Comparison of ENCODE assay signal across 8 cellular contexts in the genomic region with DNA sequence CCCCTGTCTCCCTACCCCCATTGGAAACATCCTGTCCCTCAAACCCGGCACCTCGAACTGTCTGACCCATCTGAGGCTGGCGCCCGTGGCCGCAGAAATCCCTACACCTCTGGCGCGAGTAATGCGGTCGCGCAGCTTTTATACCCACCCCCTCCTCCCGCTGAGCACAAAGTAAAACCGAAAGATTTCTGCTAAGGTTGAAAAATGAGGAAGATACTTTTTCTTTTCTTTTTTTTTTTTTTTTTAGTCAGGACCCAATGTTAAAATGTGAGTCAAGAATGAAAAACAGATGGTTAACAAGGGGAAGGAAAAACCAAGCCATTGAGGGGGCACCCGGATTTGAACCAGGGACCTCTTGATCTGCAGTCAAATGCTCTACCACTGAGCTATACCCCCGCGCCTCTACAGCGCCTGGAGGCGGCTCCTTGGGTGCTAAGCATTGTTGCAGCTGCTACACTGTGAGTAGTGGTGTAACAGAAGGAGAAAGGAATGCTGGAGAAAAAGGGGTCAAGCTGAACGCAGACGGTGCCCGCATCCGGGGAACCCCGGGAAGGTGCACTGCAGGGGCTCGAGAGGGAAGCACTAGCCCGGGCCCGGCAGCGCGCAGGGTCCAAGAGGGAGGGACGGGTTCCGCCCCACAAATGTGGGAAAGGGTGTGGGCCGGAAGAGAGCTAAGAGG. TPM values are rescaled to one million over a fixed set of nuclear protein-coding genes. Genes with fewer than 3 reads are reported as not detected.
DNase-seq lines count a peak whose midpoint lies in the region; ATAC-seq and TF ChIP-seq lines count a peak whose summit lies in the region.

No MANE protein-coding gene starts in this region.

- peaks cover 31 to 47% (median 43%) of the 10 kb centered on the region in 3 donors for H3K4me1 Mint-ChIP-seq in IgD-negative memory B cell
- peaks cover 47% of the 10 kb centered on the region for H3K4me1 Mint-ChIP-seq in activated T-cell treated with anti-CD3 and anti-CD28 coated beads, Interleukin-2, amount 50 U/mL, for 24 hours (ENCODE audit: low read depth)

- H3K9ac ChIP-seq in PC-3 (ENCODE audit: low read length) (peak overlapping the region; percentile 62), muscle layer of colon (ENCODE audit: low read length) (peak overlapping the region; percentile 74)

- no peaks in the 10 kb centered on the region for H3K36me3 ChIP-seq in PC-3 (ENCODE audit: low read depth, low read length)
- no peaks in the 10 kb centered on the region for H3K36me3 ChIP-seq in muscle layer of colon (ENCODE audit: insufficient read depth, low read length)

- H3K4me1 ChIP-seq in PC-3 (ENCODE audit: insufficient read depth, low read length) = peaks cover 24% of the 10 kb centered on the region
- peaks cover 38% of the 10 kb centered on the region for H3K4me1 ChIP-seq in muscle layer of colon (ENCODE audit: insufficient read depth, low read length)

- no peaks in the 10 kb centered on the region for H3K27me3 Mint-ChIP-seq in IgD-negative memory B cell
- H3K27me3 Mint-ChIP-seq in activated T-cell treated with anti-CD3 and anti-CD28 coated beads, Interleukin-2, amount 50 U/mL, for 24 hours = no peaks in the 10 kb centered on the region

- H3K27ac ChIP-seq in PC-3 (ENCODE audit: low read length) = 0 out of 2 replicates have a peak overlapping the region, but pooled peaks have one; percentile 11
- peak overlapping the region; percentile 99 for H3K27ac ChIP-seq in muscle layer of colon (ENCODE audit: low read depth, low read length)

- peaks cover 6% of the 10 kb centered on the region for H3K36me3 Mint-ChIP-seq in IgD-negative memory B cell
- peaks cover 36% of the 10 kb centered on the region for H3K36me3 Mint-ChIP-seq in activated T-cell treated with anti-CD3 and anti-CD28 coated beads, Interleukin-2, amount 50 U/mL, for 24 hours (ENCODE audit: low read depth)

- no peaks in the 10 kb centered on the region for H3K9me3 ChIP-seq in PC-3 (ENCODE audit: low read length)
- no peaks in the 10 kb centered on the region for H3K9me3 ChIP-seq in muscle layer of colon (ENCODE audit: low read length)

- ATAC-seq in GM21447 (IDR thresholded peaks at IDR 0.05; ENCODE audit: unreplicated experiment) (peak; percentile 33), PC-3 (peak; percentile 59)

- DNase-seq in DMS 273 treated with DMSO at 0.1 percent for 48 hours (lab: John Stamatoyannopoulos, UW) (peak; percentile 70), PC-3 (peak; percentile 87), erythroblast (lab: John Stamatoyannopoulos, UW) (peak; percentile 87 to 94)
- peak; percentile 98 for DNase-seq in activated T-cell treated with anti-CD3 and anti-CD28 coated beads, Interleukin-2, amount 50 U/mL, for 24 hours
- peak; percentile 91 for DNase-seq in stimulated activated CD8-positive, alpha-beta memory T cell treated with anti-CD3 and anti-CD28 coated beads, Interleukin-7, amount 100 ng/mL, for 24 hours (ENCODE audit: low read depth)

- no peaks in the 10 kb centered on the region for H3K9me3 Mint-ChIP-seq in IgD-negative memory B cell
- no peaks in the 10 kb centered on the region for H3K9me3 Mint-ChIP-seq in activated T-cell treated with anti-CD3 and anti-CD28 coated beads, Interleukin-2, amount 50 U/mL, for 24 hours

- H3K4me2 ChIP-seq in PC-3 (ENCODE audit: low read length) = peak overlapping the region; percentile 82

- no peaks in the 10 kb centered on the region for H3K27me3 ChIP-seq in PC-3 (ENCODE audit: low read length)
- no peaks in the 10 kb centered on the region for H3K27me3 ChIP-seq in muscle layer of colon (ENCODE audit: control insufficient read depth in 1 of 2, insufficient read depth in 2 of 2, low read length in 2 of 2)

- CTCF ChIA-PET in PC-3 (lab: Charles Lee) = no interaction called here

- H3K4me3 Mint-ChIP-seq in IgD-negative memory B cell = peak overlapping the region; percentile 97 to 99 (median 98)
- H3K4me3 Mint-ChIP-seq in activated T-cell treated with anti-CD3 and anti-CD28 coated beads, Interleukin-2, amount 50 U/mL, for 24 hours = peak overlapping the region; percentile 91

- H3F3A ChIP-seq in PC-3 (ENCODE audit: low read length, unreplicated experiment) = no peaks in the 10 kb centered on the region

- H3K4me3 ChIP-seq in PC-3 (ENCODE audit: low read length) (peak overlapping the region; percentile 98), muscle layer of colon (ENCODE audit: low read depth in 1 of 2, low read length in 2 of 2) (peak overlapping the region; percentile 85 to 94)

- intact Hi-C loops in PC-3 (cut with micrococcal nuclease) = no loop called here

- H3K79me2 ChIP-seq in PC-3 (ENCODE audit: low read length) = peaks cover 42% of the 10 kb centered on the region

- H3K27ac Mint-ChIP-seq in IgD-negative memory B cell = peak overlapping the region; percentile 99 to 100 (median 100)
- peak overlapping the region; percentile 99 for H3K27ac Mint-ChIP-seq in activated T-cell treated with anti-CD3 and anti-CD28 coated beads, Interleukin-2, amount 50 U/mL, for 24 hours

- TF ChIP-seq POLR2A in erythroblast (IDR thresholded peaks at IDR 0.05; ENCODE audit: low read length) = no peak

- BruUV-seq in PC-3 (replicated peaks; lab: Mats Ljungman, UMichigan) = no TSS peak

- no peaks in the 10 kb centered on the region for H3K9me2 ChIP-seq in PC-3 (replicated peaks; ENCODE audit: low read length)

- H2AFZ ChIP-seq in PC-3 (ENCODE audit: low read length) = peak overlapping the region; percentile 91

- H4K20me1 ChIP-seq in PC-3 (ENCODE audit: low read length) = peaks cover 15% of the 10 kb centered on the region

- TF ChIP-seq CTCF in PC-3 (conservative IDR thresholded peaks at IDR 0.05; ENCODE audit: low read depth, low read length) = peak; percentile 47

- POLR2A ChIA-PET in PC-3 (lab: Charles Lee; ENCODE audit: unreplicated experiment) = interaction anchor here (0.6 kb wide), 1 partner anchor 15 kb away, joined by 3 read pairs; no protein-coding TSS in a partner anchor

RNA-seq across cellular contexts. Expression of a gene that starts 0.8 kb away (rescaled TPM):
- polyA plus RNA-seq in IgD-negative memory B cell = 44.5 TPM
- 106 and 120 TPM in 2 replicates for total RNA-seq in PC-3 (2014; rRNA removed)

RNA-seq across cellular contexts. Expression of a gene that starts 15.6 kb away (rescaled TPM):
- 1,385 TPM for polyA plus RNA-seq in IgD-negative memory B cell
- 807 and 1,110 TPM in 2 replicates for total RNA-seq in PC-3 (2014; rRNA removed)

RNA-seq across cellular contexts. Expression of a gene that starts 44.0 kb away (rescaled TPM):
- polyA plus RNA-seq in IgD-negative memory B cell = 17.1 TPM
- 11.8 and 15.0 TPM in 2 replicates for total RNA-seq in PC-3 (2014; rRNA removed)

Comparison
In these comparisons a context has a peak if more than half of its experiments do, and no peak if none do; other contexts are left out.
1. Peak in every context shown above with its lines: DNase-seq, ATAC-seq, H3K4me3 ChIP-seq and H3K27ac ChIP-seq.